Comparison of ENCODE assay signal across 2 cellular contexts in genomic region chr2:205948496-205948837, GRCh38.
TF ChIP-seq lines count a peak whose summit lies in the region.

No MANE protein-coding gene starts in this region.

TF ChIP-seq in A549, 52 proteins besides CTCF, POLR2A, EP300 and RAD21 (continued from another document):
- TF ChIP-seq HOXB5 (CRISPR knock-in tag; IDR thresholded peaks at IDR 0.05) (no peak), JUNB (IDR thresholded peaks at IDR 0.05) (no peak), KDM5A (IDR thresholded peaks at IDR 0.05) (no peak), CHD4 (IDR thresholded peaks at IDR 0.05; ENCODE audit: borderline replicate concordance) (no peak), ZNF302 (CRISPR knock-in tag; IDR thresholded peaks at IDR 0.05) (no peak), HES2 (IDR thresholded peaks at IDR 0.05) (no peak), NR3C1 (IDR thresholded peaks at IDR 0.05) (no peak), FOSB (CRISPR knock-in tag; IDR thresholded peaks at IDR 0.05) (no peak), CBX8 (IDR thresholded peaks at IDR 0.05) (no peak), E2F6 (IDR thresholded peaks at IDR 0.05; ENCODE audit: borderline replicate concordance, low read depth) (no peak), PBX3 (IDR thresholded peaks at IDR 0.05) (no peak), NFE2L2 (conservative IDR thresholded peaks at IDR 0.05; ENCODE audit: low read length) (no peak)

TF ChIP-seq in SK-N-SH, 30 proteins besides CTCF, POLR2A, EP300 and RAD21:
- no peak for TF ChIP-seq PBX3 (IDR thresholded peaks at IDR 0.05)
- TF ChIP-seq GABPA (IDR thresholded peaks at IDR 0.05; ENCODE audit: low read depth): no peak
- TF ChIP-seq RFX5 (IDR thresholded peaks at IDR 0.05; ENCODE audit: low read length): no peak
- no peak for TF ChIP-seq CHD2 (IDR thresholded peaks at IDR 0.05; ENCODE audit: low read length, partially characterized antibody)
- TF ChIP-seq SIN3A (IDR thresholded peaks at IDR 0.05; ENCODE audit: borderline replicate concordance, low read depth, low read length): no peak
- no peak for TF ChIP-seq SMC3 (IDR thresholded peaks at IDR 0.05; ENCODE audit: low read depth, low read length)
- TF ChIP-seq TEAD4 (IDR thresholded peaks at IDR 0.05; ENCODE audit: borderline replicate concordance, insufficient read depth): no peak
- TF ChIP-seq NFIC (IDR thresholded peaks at IDR 0.05; ENCODE audit: borderline replicate concordance): no peak
